ENCODE assay signal across 1 cellular context in genomic region chr19:3028305-3029069, GRCh38.
TF ChIP-seq lines count a peak whose summit lies in the region.

No MANE protein-coding gene starts in this region.

TF ChIP-seq in endothelial cell of umbilical vein, 7 proteins besides CTCF, POLR2A, EP300 and RAD21:
- TF ChIP-seq JUN (IDR thresholded peaks at IDR 0.05; ENCODE audit: borderline replicate concordance, insufficient read depth, insufficient read length, low read depth), result no peak
- TF ChIP-seq, protein P1, sequence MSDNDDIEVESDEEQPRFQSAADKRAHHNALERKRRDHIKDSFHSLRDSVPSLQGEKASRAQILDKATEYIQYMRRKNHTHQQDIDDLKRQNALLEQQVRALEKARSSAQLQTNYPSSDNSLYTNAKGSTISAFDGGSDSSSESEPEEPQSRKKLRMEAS (IDR thresholded peaks at IDR 0.05; ENCODE audit: insufficient read depth, insufficient read length), result no peak
- no peak for TF ChIP-seq GATA2 (IDR thresholded peaks at IDR 0.05; ENCODE audit: insufficient read depth, insufficient read length, low read depth, low read length)
- TF ChIP-seq POLR2AphosphoS5 (IDR thresholded peaks at IDR 0.05; ENCODE audit: insufficient read depth, low read depth, low read length), result no peak
- no peak for TF ChIP-seq MYC (IDR thresholded peaks at IDR 0.05; ENCODE audit: low read depth, low read length)
- no peak for TF ChIP-seq FOS (IDR thresholded peaks at IDR 0.05; ENCODE audit: borderline replicate concordance, insufficient read depth, low read length)
- peak; percentile 13 for TF ChIP-seq EZH2 (IDR thresholded peaks at IDR 0.05; ENCODE audit: borderline replicate concordance, low read depth, low read length, severe bottlenecking)
